In genomic region chr10:13984647-13985155, GRCh38 we compare ENCODE assay signal across 10 cellular contexts.
DNase-seq lines count a peak whose midpoint lies in the region; ATAC-seq and TF ChIP-seq lines count a peak whose summit lies in the region.
"Had no signal": no experiment of that assay in that cellular context is flagged by ENCODE, and none has a peak within 500 bp of the region (broad histone marks: within the 10 kb centered on the region; RNA-seq: fewer than 3 reads in every experiment).

No MANE protein-coding gene starts in this region.

- no peaks in the 10 kb centered on the region for H3K79me2 ChIP-seq in Karpas-422 (ENCODE audit: low read length)

- no peak overlapping the region for H3K4me3 ChIP-seq in BJ (ENCODE audit: low read depth, low read length)
- H3K4me3 ChIP-seq in HUES48 (ENCODE audit: low read depth, low read length) = no peak overlapping the region
- no peak overlapping the region for H3K4me3 ChIP-seq in lower lobe of right lung
- H3K4me3 ChIP-seq in Karpas-422 (ENCODE audit: low read length) = no peak overlapping the region
- H3K4me3 ChIP-seq: ascending aorta, skin epidermis had no signal

- ATAC-seq in lower lobe of right lung = peak; percentile 59 to 63

- no peaks in the 10 kb centered on the region for H3K9me2 ChIP-seq in Karpas-422 (replicated peaks; ENCODE audit: insufficient read depth, low read length)

- POLR2A ChIA-PET in BJ (lab: Charles Lee) = no interaction called here

- no peaks in the 10 kb centered on the region for H3K9me3 Mint-ChIP-seq in endothelial cell (ENCODE audit: unreplicated experiment)

- no peaks in the 10 kb centered on the region for H4K20me1 ChIP-seq in Karpas-422 (ENCODE audit: insufficient read depth, low read depth, low read length)

- H3K4me1 ChIP-seq in HUES48 (ENCODE audit: control insufficient read depth, insufficient read depth, low read length) (peaks cover 5% of the 10 kb centered on the region; the same call in 1 of the 2 replicates), lower lobe of right lung (peaks cover 4% of the 10 kb centered on the region), Karpas-422 (ENCODE audit: low read length) (no peaks in the 10 kb centered on the region)
- H3K4me1 ChIP-seq: ascending aorta had no signal

- H3K36me3 ChIP-seq in BJ (ENCODE audit: control insufficient read depth, insufficient read depth, low read length) = no peaks in the 10 kb centered on the region
- no peaks in the 10 kb centered on the region for H3K36me3 ChIP-seq in HUES48 (ENCODE audit: control insufficient read depth, insufficient read depth, low read length)
- no peaks in the 10 kb centered on the region for H3K36me3 ChIP-seq in lower lobe of right lung
- no peaks in the 10 kb centered on the region for H3K36me3 ChIP-seq in Karpas-422 (ENCODE audit: insufficient read depth, low read length)
- H3K36me3 ChIP-seq: ascending aorta had no signal

- intact Hi-C loops in lower lobe of right lung (cut with DNase I) = no loop called here

- no peaks in the 10 kb centered on the region for H3K36me3 Mint-ChIP-seq in endothelial cell (ENCODE audit: low read depth, unreplicated experiment)

- H3K4me1 Mint-ChIP-seq in endothelial cell (ENCODE audit: unreplicated experiment) = peaks cover 21% of the 10 kb centered on the region

- DNase-seq in BJ (ENCODE audit: low read depth) = peak; percentile 85
- DNase-seq in cerebellar cortex (ENCODE audit: low spot score) = peak; percentile 52
- no peak for DNase-seq in lower lobe of right lung
- no peak for DNase-seq in endothelial cell (ENCODE audit: low spot score)
- DNase-seq in Karpas-422 = no peak
- DNase-seq in HUDEP-2 (lab: John Stamatoyannopoulos, UW; ENCODE audit: unreplicated experiment in 76 of 76) = no peak
- no peak for DNase-seq in AML-193 (lab: John Stamatoyannopoulos, UW)

- H3K9me3 ChIP-seq in HUES48 (ENCODE audit: control insufficient read depth, insufficient read depth, low read length) (no peaks in the 10 kb centered on the region), lower lobe of right lung (no peaks in the 10 kb centered on the region), Karpas-422 (ENCODE audit: low read length) (no peaks in the 10 kb centered on the region)
- H3K9me3 ChIP-seq: ascending aorta had no signal

- H3K27ac ChIP-seq in HUES48 (ENCODE audit: low read depth, low read length) = peak overlapping the region; percentile 20
- H3K27ac ChIP-seq in lower lobe of right lung = peak overlapping the region; percentile 11
- H3K27ac ChIP-seq in Karpas-422 (ENCODE audit: low read length) = no peak overlapping the region
- H3K27ac ChIP-seq: ascending aorta had no signal

- TF ChIP-seq CTCF in BJ (IDR thresholded peaks at IDR 0.05; ENCODE audit: insufficient read depth, low read depth, low read length) (no peak), lower lobe of right lung (IDR thresholded peaks at IDR 0.05) (no peak), endothelial cell (IDR thresholded peaks at IDR 0.05; ENCODE audit: unreplicated experiment) (no peak)

- H3K27me3 Mint-ChIP-seq in endothelial cell (ENCODE audit: unreplicated experiment) = no peaks in the 10 kb centered on the region

- H3K27ac Mint-ChIP-seq in endothelial cell (ENCODE audit: unreplicated experiment) = no peak overlapping the region

- H3K4me2 ChIP-seq in Karpas-422 (ENCODE audit: low read depth, low read length, poor library complexity, severe bottlenecking) = no peak overlapping the region

- H3K9ac ChIP-seq in HUES48 (ENCODE audit: low read depth, low read length) = no peak overlapping the region
- no peak overlapping the region for H3K9ac ChIP-seq in Karpas-422 (ENCODE audit: low read length)

- CTCF ChIA-PET in BJ (lab: Yijun Ruan, JAX) = interaction anchor here (1.0 kb wide), 1 partner anchor 26 kb away, joined by 3 read pairs; no protein-coding TSS in a partner anchor

- H3K27me3 ChIP-seq in BJ (ENCODE audit: control insufficient read depth, insufficient read depth, low read length) = no peaks in the 10 kb centered on the region
- no peaks in the 10 kb centered on the region for H3K27me3 ChIP-seq in HUES48 (ENCODE audit: control insufficient read depth, insufficient read depth, low read length)
- H3K27me3 ChIP-seq in lower lobe of right lung (ENCODE audit: low read depth) = no peaks in the 10 kb centered on the region
- no peaks in the 10 kb centered on the region for H3K27me3 ChIP-seq in Karpas-422 (ENCODE audit: low read length)
- H3K27me3 ChIP-seq: ascending aorta had no signal

- H3K4me3 Mint-ChIP-seq in endothelial cell (ENCODE audit: unreplicated experiment) = no peak overlapping the region

- no peak overlapping the region for H2AFZ ChIP-seq in Karpas-422 (ENCODE audit: low read length)

Comparison
In these comparisons a context has a peak if more than half of its experiments do, and no peak if none do; other contexts are left out.
1. DNase-seq: peak in BJ (single experiment) and cerebellar cortex (single experiment); none in lower lobe of right lung (single experiment), endothelial cell (single experiment), Karpas-422 (single experiment), HUDEP-2 (0 of 76) and AML-193 (0 of 2).